25 cellular contexts compared by ENCODE assay signal in the genomic region with DNA sequence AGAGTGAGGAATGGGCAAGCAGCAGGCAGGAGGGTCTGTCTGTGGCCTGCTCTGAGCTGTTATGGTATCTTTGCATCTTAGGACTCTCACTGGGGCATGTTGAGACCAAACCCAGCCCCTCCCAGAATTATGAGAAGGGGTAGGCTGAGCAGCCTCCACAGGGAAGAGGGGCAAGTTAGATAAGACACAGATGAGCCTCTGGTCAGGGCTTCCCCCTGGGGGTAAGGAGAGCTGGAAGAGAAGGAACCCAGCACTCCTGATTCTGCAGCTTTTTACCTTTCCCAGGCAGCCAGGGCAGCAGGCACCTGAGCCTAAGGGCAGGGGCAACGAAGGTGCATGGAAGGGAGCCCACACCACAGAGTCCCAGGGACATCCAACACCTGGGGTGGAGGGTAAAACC. TPM values are rescaled to one million over a fixed set of nuclear protein-coding genes. Genes with fewer than 3 reads are reported as not detected.
"Had no signal": no experiment of that assay in that cellular context is flagged by ENCODE, and none has a peak within 500 bp of the region (broad histone marks: within the 10 kb centered on the region; RNA-seq: fewer than 3 reads in every experiment).

No MANE protein-coding gene starts in this region.

- H3K9me3 ChIP-seq: heart right ventricle, lower lobe of right lung, upper lobe of left lung had no signal

- H3K4me3 ChIP-seq: heart right ventricle, lower lobe of right lung, neural progenitor cell, upper lobe of left lung had no signal

- DNase-seq: activated T-cell treated with anti-CD3 and anti-CD28 coated beads, Interleukin-2, amount 50 U/mL, for 1 hour; cerebellar nuclear complex; cortex of kidney; foreskin fibroblast; heart right ventricle; kidney; lower lobe of right lung; naive thymus-derived CD4-positive, alpha-beta T cell; retina; stimulated activated CD4-positive, alpha-beta T cell treated with anti-CD3 and anti-CD28 coated beads, Interleukin-2, amount 100 ng/mL, for 48 hours; stimulated activated CD8-positive, alpha-beta memory T cell treated with anti-CD3 and anti-CD28 coated beads, Interleukin-4, amount 100 ng/mL, for 48 hours; stimulated activated naive B cell treated with anti-CD40 and anti-IgM and Interleukin-4, amounts not matched to agents 10 μg/mL and 1 μg/mL and 100 μg/mL, for 72 hours; T-cell; upper lobe of left lung had no signal

- H3K36me3 ChIP-seq: neural progenitor cell had no signal

- H3K4me1 ChIP-seq: heart right ventricle had no signal

- ATAC-seq: heart right ventricle; left lobe of liver; lower lobe of right lung; naive thymus-derived CD4-positive, alpha-beta T cell; stimulated activated naive B cell treated with anti-CD40 and anti-IgM and Interleukin-4, amounts not matched to agents 10 μg/mL and 1 μg/mL and 100 μg/mL, for 72 hours; T-cell; WTC11 had no signal

- H3K36me3 Mint-ChIP-seq: activated naive CD8-positive, alpha-beta T cell; neural progenitor cell; WTC11 had no signal

- H3K4me3 Mint-ChIP-seq: activated naive CD8-positive, alpha-beta T cell; naive thymus-derived CD4-positive, alpha-beta T cell; neural progenitor cell; stimulated activated naive B cell treated with anti-CD40 and anti-IgM and Interleukin-4, amounts not matched to agents 10 μg/mL and 1 μg/mL and 100 μg/mL, for 72 hours; T-cell; WTC11 had no signal

- H3K27ac ChIP-seq: heart right ventricle, lower lobe of right lung, neural progenitor cell had no signal

- H3K4me2 ChIP-seq: neural progenitor cell had no signal

- H3K4me1 Mint-ChIP-seq: stimulated activated naive B cell treated with anti-CD40 and anti-IgM and Interleukin-4, amounts not matched to agents 10 μg/mL and 1 μg/mL and 100 μg/mL, for 72 hours; T-cell had no signal

- H3K9ac ChIP-seq: neural progenitor cell had no signal

- H3K9me3 Mint-ChIP-seq: naive thymus-derived CD4-positive, alpha-beta T cell; neural progenitor cell; stimulated activated naive B cell treated with anti-CD40 and anti-IgM and Interleukin-4, amounts not matched to agents 10 μg/mL and 1 μg/mL and 100 μg/mL, for 72 hours; T-cell; WTC11 had no signal

- H2AFZ ChIP-seq: neural progenitor cell had no signal

- H3K27me3 Mint-ChIP-seq: activated naive CD8-positive, alpha-beta T cell; naive thymus-derived CD4-positive, alpha-beta T cell; T-cell had no signal

- H3K27ac Mint-ChIP-seq: activated naive CD8-positive, alpha-beta T cell; naive thymus-derived CD4-positive, alpha-beta T cell; neural progenitor cell; progenitor cell of endocrine pancreas; stimulated activated naive B cell treated with anti-CD40 and anti-IgM and Interleukin-4, amounts not matched to agents 10 μg/mL and 1 μg/mL and 100 μg/mL, for 72 hours; T-cell; WTC11 had no signal

- H3K27me3 ChIP-seq: upper lobe of left lung had no signal

RNA-seq across cellular contexts. Expression of gene DUOX1, which starts 19.3 kb away (rescaled TPM):
- total RNA-seq: fibroblast of lung, temporal lobe had no signal
- polyA plus RNA-seq: fibroblast of lung had no signal

RNA-seq across cellular contexts. Expression of gene DUOXA1, which starts 19.4 kb away (rescaled TPM):
- total RNA-seq: fibroblast of lung, left lobe of liver had no signal
- polyA plus RNA-seq: fibroblast of lung had no signal

RNA-seq across cellular contexts. Expression of gene DUOXA2, which starts 34.9 kb away (rescaled TPM):
- total RNA-seq: bronchial epithelial cell; epithelial cell of proximal tubule; fibroblast of lung; heart right ventricle; kidney; left lobe of liver; lower lobe of right lung; mesenteric fat pad; naive thymus-derived CD4-positive, alpha-beta T cell; omental fat pad; progenitor cell of endocrine pancreas; T-cell; temporal lobe; WTC11 had no signal
- polyA plus RNA-seq: fibroblast of lung; heart right ventricle; naive thymus-derived CD4-positive, alpha-beta T cell had no signal

RNA-seq across cellular contexts. Expression of gene DUOX2, which starts 35.1 kb away (rescaled TPM):
- total RNA-seq: epithelial cell of proximal tubule, fibroblast of lung, temporal lobe had no signal
- polyA plus RNA-seq: fibroblast of lung; naive thymus-derived CD4-positive, alpha-beta T cell had no signal
